In the genomic region with DNA sequence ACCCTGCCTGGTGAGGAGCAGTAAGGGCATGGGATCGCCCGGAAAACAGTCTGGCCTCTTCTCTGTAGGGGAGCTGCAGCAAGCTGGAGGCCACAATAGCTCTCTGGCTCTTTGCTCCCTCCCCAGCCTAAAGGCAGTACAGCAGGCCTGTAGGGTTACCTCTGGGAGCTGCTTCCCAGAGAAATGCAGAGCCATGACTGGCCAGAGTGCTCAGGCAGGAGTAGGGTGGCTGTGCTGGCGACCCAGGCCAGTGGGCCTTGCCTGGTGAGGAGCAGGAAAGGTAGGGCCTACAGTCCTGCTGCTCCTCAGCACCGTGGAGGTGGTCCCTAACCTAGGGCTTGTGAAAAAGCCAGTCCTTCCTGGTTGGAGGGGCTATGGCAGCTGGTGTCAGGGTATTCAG, we compare ENCODE assay signal across 17 cellular contexts.
"Had no signal": no experiment of that assay in that cellular context is flagged by ENCODE, and none has a peak within 500 bp of the region (broad histone marks: within the 10 kb centered on the region; RNA-seq: fewer than 3 reads in every experiment).

No MANE protein-coding gene starts in this region.

- H3K27ac Mint-ChIP-seq: dendritic cell treated with granulocyte-macrophage colony-stimulating factor and Interleukin-4, amounts not matched to agents 40 ng/mL and 50 ng/mL, for 4 days; naive thymus-derived CD4-positive, alpha-beta T cell; nephron progenitor cell; progenitor cell of endocrine pancreas had no signal

- H3K4me3 Mint-ChIP-seq: dendritic cell treated with granulocyte-macrophage colony-stimulating factor and Interleukin-4, amounts not matched to agents 40 ng/mL and 50 ng/mL, for 4 days; nephron progenitor cell had no signal

- H3K9me3 ChIP-seq: ovary, tibial artery, upper lobe of left lung had no signal

- H3K27ac ChIP-seq: foreskin keratinocyte, ovary, tibial artery, upper lobe of left lung had no signal

- ATAC-seq: foreskin keratinocyte; naive thymus-derived CD4-positive, alpha-beta T cell; right cardiac atrium had no signal

- FAIRE-seq: colon, endothelial cell of umbilical vein, small intestine had no signal

- H3K36me3 Mint-ChIP-seq: naive thymus-derived CD4-positive, alpha-beta T cell had no signal

- H3K4me1 Mint-ChIP-seq: naive thymus-derived CD4-positive, alpha-beta T cell; nephron progenitor cell had no signal

- H3K4me3 ChIP-seq: ovary, tibial artery, upper lobe of left lung had no signal

- H3K4me1 ChIP-seq: foreskin keratinocyte, tibial artery, upper lobe of left lung had no signal

- H3K9me3 Mint-ChIP-seq: dendritic cell treated with granulocyte-macrophage colony-stimulating factor and Interleukin-4, amounts not matched to agents 40 ng/mL and 50 ng/mL, for 4 days had no signal

- DNase-seq: cerebellar nuclear complex; erythroblast; foreskin keratinocyte; kidney glomerular epithelial cell; naive thymus-derived CD4-positive, alpha-beta T cell; nephron progenitor cell; ovary; right cardiac atrium; small intestine; stimulated activated CD4-positive, alpha-beta T cell treated with anti-CD3 and anti-CD28 coated beads, Interleukin-12 subunit alpha, Interleukin-12 subunit beta, amount 100 ng/mL, for 4 hours; stimulated activated naive CD4-positive, alpha-beta T cell treated with Interleukin-2 at 50 U/mL for 16 hours; tibial artery had no signal

- H3K36me3 ChIP-seq: ovary, tibial artery, upper lobe of left lung had no signal
